Comparison of ENCODE assay signal across 8 cellular contexts in the genomic region with DNA sequence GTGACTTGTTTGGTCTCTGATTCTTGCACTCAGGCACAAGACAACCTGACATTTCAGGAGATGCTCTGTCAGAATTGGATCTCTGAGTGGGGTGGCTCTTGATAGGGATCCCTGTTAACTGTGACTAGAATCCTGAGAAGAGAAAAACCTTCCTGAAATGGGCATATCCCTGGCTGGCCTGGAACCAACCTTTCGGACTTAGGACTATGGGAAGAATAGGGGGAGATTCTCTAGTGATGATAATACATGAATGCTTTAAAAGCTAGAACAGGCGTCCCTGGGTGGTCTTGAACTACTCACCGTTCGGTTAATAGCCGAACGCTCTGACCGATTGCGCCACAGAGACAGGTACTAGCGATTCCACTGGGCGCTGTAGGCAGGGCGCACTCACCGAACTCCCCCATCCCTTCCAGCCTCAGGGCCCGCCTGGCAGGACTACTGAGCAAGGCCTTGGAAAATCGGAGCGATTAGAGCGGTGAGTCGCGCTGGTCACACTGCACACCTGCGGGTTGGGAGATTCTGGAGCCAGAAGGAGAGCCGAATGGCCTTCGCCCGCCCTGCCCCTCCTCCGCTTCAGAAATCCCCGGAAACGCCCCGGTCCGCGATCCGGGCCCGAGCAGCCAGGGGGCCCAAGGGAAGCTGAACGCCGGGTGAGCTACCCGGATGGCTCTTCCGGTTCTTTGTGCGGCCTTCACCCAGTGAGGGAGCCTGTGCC.
DNase-seq lines count a peak whose midpoint lies in the region; ATAC-seq, FAIRE-seq and TF ChIP-seq lines count a peak whose summit lies in the region.
"Not testable (repeated sequence)": the region's sequence is repeated elsewhere in the genome, so short reads cannot be mapped to it uniquely, and the experiment has no call there.

No MANE protein-coding gene starts in this region.

- not testable (repeated sequence) for H3K27me3 ChIP-seq in AG04450 (ENCODE audit: control insufficient read depth, insufficient read depth, low read length); HUES48 (ENCODE audit: control insufficient read depth, insufficient read depth, low read length); SJSA1 (replicated peaks); brain microvascular endothelial cell (replicated peaks); subcutaneous abdominal adipose tissue (ENCODE audit: control insufficient read depth in 5 of 5, insufficient read depth in 4 of 5, low read length in 5 of 5)

- not testable (repeated sequence) for H3K9ac ChIP-seq in HUES48 (ENCODE audit: low read depth, low read length); kidney (ENCODE audit: low read length in 2 of 2)
- H3K9ac ChIP-seq in subcutaneous abdominal adipose tissue (ENCODE audit: low read length in 5 of 5) = peak overlapping the region in 1 of 5 donors; percentile 51

- ATAC-seq in omental fat pad (ENCODE audit: low FRiP score) = peak; percentile 90

- FAIRE-seq in kidney (lab: Jason Lieb, UNC) = not testable (repeated sequence)

- intact Hi-C loops in kidney (cut with DNase I) = not testable (repeated sequence)

- in situ Hi-C loops in brain microvascular endothelial cell (cut with HindIII; ENCODE audit: low pct_ligation_motif_present, low sequenced_read_pairs) = not testable (repeated sequence)

- CTCF ChIA-PET in AG04450 (lab: Charles Lee) = not testable (repeated sequence)

- H3K36me3 ChIP-seq in HUES48 (ENCODE audit: control insufficient read depth, insufficient read depth, low read length); SJSA1; brain microvascular endothelial cell (replicated peaks); kidney (ENCODE audit: control insufficient read depth in 1 of 2, insufficient read depth in 2 of 2, low read length in 2 of 2); subcutaneous abdominal adipose tissue (ENCODE audit: control insufficient read depth in 5 of 5, insufficient read depth in 5 of 5, low read length in 5 of 5): not testable (repeated sequence)

- POLR2A ChIA-PET in AG04450 (lab: Yijun Ruan, JAX) = not testable (repeated sequence)

- not testable (repeated sequence) for TF ChIP-seq CTCF in AG04450 (IDR thresholded peaks at IDR 0.05; ENCODE audit: low read depth, low read length); brain microvascular endothelial cell (IDR thresholded peaks at IDR 0.05; ENCODE audit: low read depth, low read length, missing control alignments); fibroblast of the aortic adventitia (IDR thresholded peaks at IDR 0.05; ENCODE audit: insufficient read depth, low read length); kidney (IDR thresholded peaks at IDR 0.05; ENCODE audit: borderline replicate concordance, extremely low read depth, insufficient read depth); omental fat pad (IDR thresholded peaks at IDR 0.05)

- not testable (repeated sequence) for H3K9me3 ChIP-seq in AG04450 (ENCODE audit: control insufficient read depth, insufficient read depth, low read length); HUES48 (ENCODE audit: control insufficient read depth, insufficient read depth, low read length); SJSA1 (replicated peaks); kidney (ENCODE audit: control insufficient read depth in 1 of 2, low read length in 2 of 2); subcutaneous abdominal adipose tissue (ENCODE audit: control insufficient read depth in 5 of 5, low read length in 5 of 5)

- not testable (repeated sequence) for H3K4me1 ChIP-seq in HUES48 (ENCODE audit: control insufficient read depth, insufficient read depth, low read length); SJSA1 (replicated peaks); kidney (ENCODE audit: control insufficient read depth in 1 of 2, insufficient read depth in 1 of 2, low read depth in 1 of 2, low read length in 2 of 2); subcutaneous abdominal adipose tissue (ENCODE audit: control insufficient read depth in 5 of 5, insufficient read depth in 5 of 5, low read length in 5 of 5)

- H3K4me3 ChIP-seq in AG04450 (ENCODE audit: low read depth, low read length) = peak overlapping the region; percentile 43
- peak overlapping the region; percentile 43; the same call in 1 of the 2 replicates for H3K4me3 ChIP-seq in HUES48 (ENCODE audit: low read depth, low read length)
- peak overlapping the region; percentile 19; the same call in 1 of the 2 replicates for H3K4me3 ChIP-seq in SJSA1
- H3K4me3 ChIP-seq in brain microvascular endothelial cell (ENCODE audit: low read depth, low read length) = peak overlapping the region; percentile 29
- H3K4me3 ChIP-seq in fibroblast of the aortic adventitia (ENCODE audit: low read depth, low read length) = peak overlapping the region; percentile 44
- H3K4me3 ChIP-seq in kidney (ENCODE audit: low read length in 2 of 2) = peak overlapping the region; percentile 34 to 39
- peak overlapping the region; percentile 22 to 63 (median 58) for H3K4me3 ChIP-seq in subcutaneous abdominal adipose tissue (ENCODE audit: low read depth in 1 of 5, low read length in 5 of 5)

- not testable (repeated sequence) for H3K27ac ChIP-seq in AG04450 (ENCODE audit: low read depth, low read length); HUES48 (ENCODE audit: low read depth, low read length); SJSA1; brain microvascular endothelial cell; kidney (ENCODE audit: low read depth in 2 of 2, low read length in 2 of 2); subcutaneous abdominal adipose tissue (ENCODE audit: low read depth, low read length)

- not testable (repeated sequence) for DNase-seq in AG04450 (ENCODE audit: low read depth, low spot score); brain microvascular endothelial cell; omental fat pad (ENCODE audit: low spot score)
- DNase-seq in SJSA1 (ENCODE audit: low read depth in 1 of 2, low spot score in 2 of 2) (peak in 1 of 2 experiments; percentile 25), fibroblast of the aortic adventitia (ENCODE audit: low read depth) (peak; percentile 7), kidney (peak; percentile 76)
